11 cellular contexts compared by ENCODE assay signal in the genomic region with DNA sequence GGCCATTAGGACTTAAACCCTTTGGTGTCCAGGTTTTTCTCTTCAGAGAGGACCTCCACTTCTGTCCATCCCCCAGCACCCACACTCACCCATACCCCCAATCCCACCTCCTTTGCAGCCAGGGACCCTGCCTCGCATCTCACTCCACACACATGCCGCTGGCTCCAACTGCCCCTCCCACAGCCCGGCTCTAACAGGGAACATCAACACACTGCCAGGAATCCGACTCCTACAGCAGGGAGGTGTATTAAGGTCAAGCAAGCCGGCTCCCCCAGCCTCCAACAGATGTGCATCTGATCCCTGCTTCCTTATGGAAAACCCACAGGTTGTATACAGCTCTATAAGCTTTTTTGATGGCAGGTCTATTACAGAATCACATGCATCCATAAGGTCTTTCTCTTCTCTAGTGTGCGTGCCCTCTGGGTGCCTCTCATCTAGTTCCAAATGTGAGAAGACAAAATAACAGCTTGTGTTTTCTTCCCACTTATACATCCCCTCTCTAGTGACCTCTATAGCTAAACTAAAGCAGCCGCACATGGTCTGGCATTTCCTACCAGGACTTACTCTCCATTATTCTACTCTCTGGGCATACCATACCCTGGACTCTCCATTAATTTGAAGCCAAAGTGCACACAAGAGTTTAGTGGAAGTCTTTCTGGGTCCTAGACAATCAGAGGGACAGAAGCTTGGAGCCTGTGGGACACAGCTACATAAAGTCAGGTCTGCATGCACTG. TPM values are rescaled to one million over a fixed set of nuclear protein-coding genes. Genes with fewer than 3 reads are reported as not detected.
A peak's percentile ranks its signal among the peaks of the same experiment; 100 is the strongest.
DNase-seq lines count a peak whose midpoint lies in the region; ATAC-seq, FAIRE-seq and TF ChIP-seq lines count a peak whose summit lies in the region.
"Had no signal": no experiment of that assay in that cellular context is flagged by ENCODE, and none has a peak within 500 bp of the region (broad histone marks: within the 10 kb centered on the region; RNA-seq: fewer than 3 reads in every experiment).

No MANE protein-coding gene starts in this region.

- H3K4me3 ChIP-seq in dorsolateral prefrontal cortex (peak overlapping the region in 8 of 59 donors; percentile 0 to 35 (median 14)), psoas muscle (no peak overlapping the region), sigmoid colon (no peak overlapping the region)

- peak; percentile 61 for DNase-seq in NCI-H2171 treated with DMSO at 0.1 percent for 48 hours (lab: John Stamatoyannopoulos, UW)
- no peak for DNase-seq in dorsolateral prefrontal cortex
- DNase-seq in psoas muscle = no peak
- DNase-seq in activated CD4-positive, alpha-beta T cell treated with anti-CD3 and anti-CD28 coated beads, Interleukin-2, amount 50 U/mL, for 4 hours = no peak
- DNase-seq in D721Med (ENCODE audit: insufficient read length, low spot score) = no peak
- DNase-seq in sigmoid colon = no peak
- DNase-seq: activated naive CD4-positive, alpha-beta T cell; COR-L47; NCI-H526 had no signal

- TF ChIP-seq EP300 in sigmoid colon (IDR thresholded peaks at IDR 0.05) = no peak

- TF ChIP-seq CTCF in C4-2B (conservative IDR thresholded peaks at IDR 0.05) (no peak), dorsolateral prefrontal cortex (IDR thresholded peaks at IDR 0.05 in 54 of 56, conservative IDR thresholded peaks at IDR 0.05 in 2 of 56; ENCODE audit: low read depth in 1 of 56, partially characterized antibody in 56 of 56) (peak in 3 of 56 donors; percentile 10 to 19 (median 16)), psoas muscle (IDR thresholded peaks at IDR 0.05) (no peak), D721Med (IDR thresholded peaks at IDR 0.05; ENCODE audit: insufficient read depth, missing control alignments) (no peak), sigmoid colon (IDR thresholded peaks at IDR 0.05) (no peak)

- TF ChIP-seq POLR2A in sigmoid colon (IDR thresholded peaks at IDR 0.05) = no peak

- H3K36me3 ChIP-seq in psoas muscle (ENCODE audit: insufficient read depth in 1 of 2, low read depth in 1 of 2) (no peaks in the 10 kb centered on the region), sigmoid colon (no peaks in the 10 kb centered on the region)

- peaks cover 79% of the 10 kb centered on the region for H3K4me1 ChIP-seq in psoas muscle
- peaks cover 0 to 77% (median 70%) of the 10 kb centered on the region in 4 donors for H3K4me1 ChIP-seq in sigmoid colon

- WGBS in psoas muscle, 3 donors = 25 to 35% (median 27%) methylated on average over 7 of the region's 7 CpGs
- WGBS in sigmoid colon, 2 donors = 80 to 82% methylated on average over 7 of the region's 7 CpGs

- ATAC-seq in psoas muscle (peak; percentile 36 to 71 (median 52)), HG03439 (IDR thresholded peaks at IDR 0.05; ENCODE audit: unreplicated experiment) (no peak)

- H3K9me3 ChIP-seq in psoas muscle (no peaks in the 10 kb centered on the region), sigmoid colon (no peaks in the 10 kb centered on the region)

- no peaks in the 10 kb centered on the region for H3K27me3 ChIP-seq in dorsolateral prefrontal cortex
- no peaks in the 10 kb centered on the region for H3K27me3 ChIP-seq in psoas muscle (ENCODE audit: insufficient read depth in 3 of 3, low read length in 2 of 3)
- no peaks in the 10 kb centered on the region for H3K27me3 ChIP-seq in sigmoid colon

- FAIRE-seq in D721Med (lab: Jason Lieb, UNC) = no peak

- intact Hi-C loops in dorsolateral prefrontal cortex (cut with DNase I) = no loop called here
- intact Hi-C loops in psoas muscle (cut with DNase I) = no loop called here
- intact Hi-C loops in sigmoid colon (cut with DNase I) = no loop called here

- H3K27ac ChIP-seq in C4-2B = peak overlapping the region; percentile 80
- peak overlapping the region; percentile 43 to 99 (median 93) for H3K27ac ChIP-seq in dorsolateral prefrontal cortex
- H3K27ac ChIP-seq in psoas muscle = no peak overlapping the region
- H3K27ac ChIP-seq in sigmoid colon = peak overlapping the region in 1 of 4 donors; percentile 30

RNA-seq across cellular contexts. Expression of gene PIK3C2B, which starts 16.3 kb away (rescaled TPM):
- total RNA-seq in dorsolateral prefrontal cortex = 100 to 1,000 TPM in 8 of 120 experiments, 10 to 100 TPM in 112; 38.4 to 188 (median 62.6) TPM
- total RNA-seq in psoas muscle = 10 to 100 TPM in 3 of 4 donors, 1 to 10 TPM in 1; 8.2 to 20.9 (median 13.9) TPM
- 1 to 10 TPM; 1.9 to 3.9 (median 1.9) TPM for polyA plus RNA-seq in psoas muscle
- total RNA-seq in sigmoid colon = 10 to 100 TPM in 3 of 4 donors, 1 to 10 TPM in 1; 9.2 to 29.9 (median 16.0) TPM
- polyA plus RNA-seq in sigmoid colon = 10 to 100 TPM; 11.4 to 47.6 (median 17.1) TPM

RNA-seq across cellular contexts. Expression of gene MDM4, which starts 37.9 kb away (rescaled TPM):
- total RNA-seq in dorsolateral prefrontal cortex (100 to 1,000 TPM in 47 of 120 experiments, 10 to 100 TPM in 73; 56.3 to 151 (median 97.1) TPM), psoas muscle (10 to 100 TPM; 33.4 to 67.0 (median 41.1) TPM), sigmoid colon (10 to 100 TPM; 48.2 to 82.0 (median 53.1) TPM)
- polyA plus RNA-seq in psoas muscle (1 to 10 TPM; 5.0 to 8.3 (median 6.5) TPM), sigmoid colon (10 to 100 TPM in 1 of 3 donors, 1 to 10 TPM in 2; 1.2 to 14.9 (median 1.8) TPM)
